1 cellular context compared by ENCODE assay signal in genomic region chr3:49092948-49093852, GRCh38.
TF ChIP-seq lines count a peak whose summit lies in the region.

No MANE protein-coding gene starts in this region.

TF ChIP-seq in SK-N-SH treated with all-trans-retinoic acid at 6 μM for 48 hours, 23 proteins besides CTCF, POLR2A, EP300 and RAD21 (continued from another document):
- no peak for TF ChIP-seq POU6F1 (CRISPR knock-in tag; IDR thresholded peaks at IDR 0.05; ENCODE audit: borderline replicate concordance, low read depth)
- TF ChIP-seq CSDC2 (CRISPR knock-in tag; IDR thresholded peaks at IDR 0.05), result peak; percentile 73; the same call in 1 of the 2 replicates
- TF ChIP-seq ZNF565 (CRISPR knock-in tag; conservative IDR thresholded peaks at IDR 0.05; ENCODE audit: low read depth), result 0 out of 2 replicates have a peak, but pooled peaks have one; percentile 54
- TF ChIP-seq BACH2 (CRISPR knock-in tag; IDR thresholded peaks at IDR 0.05; ENCODE audit: borderline replicate concordance), result no peak
- peak; percentile 90 for TF ChIP-seq TSHZ2 (CRISPR knock-in tag; IDR thresholded peaks at IDR 0.05)
- peak; percentile 81; the same call in 1 of the 2 replicates for TF ChIP-seq ZFP3 (CRISPR knock-in tag; IDR thresholded peaks at IDR 0.05)
- TF ChIP-seq GLIS3 (CRISPR knock-in tag; IDR thresholded peaks at IDR 0.05), result no peak
- TF ChIP-seq CSRNP3 (CRISPR knock-in tag; IDR thresholded peaks at IDR 0.05), result no peak
- TF ChIP-seq SNAI2 (CRISPR knock-in tag; IDR thresholded peaks at IDR 0.05), result peak; percentile 94
TF ChIP-seq in SK-N-SH treated with all-trans-retinoic acid at 6 μM for 48 hours: peak in this region for 5.
